ENCODE assay signal across 8 cellular contexts in the genomic region with DNA sequence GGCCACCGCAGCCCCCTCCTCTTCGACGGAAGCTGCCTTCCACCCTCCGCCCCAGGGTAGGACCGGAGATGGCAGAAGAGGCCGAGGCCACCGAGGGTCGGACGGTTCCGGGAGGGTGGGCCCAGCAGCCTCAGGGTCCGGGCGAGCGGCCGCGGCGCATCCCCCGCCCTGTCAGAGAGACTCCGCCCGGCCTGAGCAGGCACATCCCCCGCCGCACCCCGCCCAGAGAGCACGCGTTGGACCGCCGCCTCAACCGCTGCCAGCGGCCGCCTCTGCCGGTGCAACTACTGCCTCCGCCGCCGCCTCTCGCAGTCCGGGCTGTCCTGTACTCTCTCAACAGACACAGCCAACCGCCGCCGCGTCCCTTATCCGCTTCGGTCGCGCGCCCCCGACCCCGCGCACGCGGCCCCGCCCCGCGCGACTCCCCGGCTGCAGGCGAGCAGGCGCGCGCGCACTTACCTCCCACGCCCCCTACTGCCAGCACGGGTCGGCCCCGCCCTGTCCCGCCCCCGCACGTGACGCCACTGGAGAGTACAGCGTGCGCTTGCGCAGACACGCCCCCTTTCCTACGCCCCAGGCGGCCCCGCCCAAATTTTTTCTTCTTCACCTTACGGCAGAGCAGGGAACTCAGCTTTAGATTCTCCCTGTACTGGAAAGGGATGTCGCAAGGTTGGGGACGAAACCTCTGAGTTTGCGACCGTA. TPM values are rescaled to one million over a fixed set of nuclear protein-coding genes. Genes with fewer than 3 reads are reported as not detected.
A peak's percentile ranks its signal among the peaks of the same experiment; 100 is the strongest.
DNase-seq lines count a peak whose midpoint lies in the region; ATAC-seq lines count a peak whose summit lies in the region.

A gene with protein sequence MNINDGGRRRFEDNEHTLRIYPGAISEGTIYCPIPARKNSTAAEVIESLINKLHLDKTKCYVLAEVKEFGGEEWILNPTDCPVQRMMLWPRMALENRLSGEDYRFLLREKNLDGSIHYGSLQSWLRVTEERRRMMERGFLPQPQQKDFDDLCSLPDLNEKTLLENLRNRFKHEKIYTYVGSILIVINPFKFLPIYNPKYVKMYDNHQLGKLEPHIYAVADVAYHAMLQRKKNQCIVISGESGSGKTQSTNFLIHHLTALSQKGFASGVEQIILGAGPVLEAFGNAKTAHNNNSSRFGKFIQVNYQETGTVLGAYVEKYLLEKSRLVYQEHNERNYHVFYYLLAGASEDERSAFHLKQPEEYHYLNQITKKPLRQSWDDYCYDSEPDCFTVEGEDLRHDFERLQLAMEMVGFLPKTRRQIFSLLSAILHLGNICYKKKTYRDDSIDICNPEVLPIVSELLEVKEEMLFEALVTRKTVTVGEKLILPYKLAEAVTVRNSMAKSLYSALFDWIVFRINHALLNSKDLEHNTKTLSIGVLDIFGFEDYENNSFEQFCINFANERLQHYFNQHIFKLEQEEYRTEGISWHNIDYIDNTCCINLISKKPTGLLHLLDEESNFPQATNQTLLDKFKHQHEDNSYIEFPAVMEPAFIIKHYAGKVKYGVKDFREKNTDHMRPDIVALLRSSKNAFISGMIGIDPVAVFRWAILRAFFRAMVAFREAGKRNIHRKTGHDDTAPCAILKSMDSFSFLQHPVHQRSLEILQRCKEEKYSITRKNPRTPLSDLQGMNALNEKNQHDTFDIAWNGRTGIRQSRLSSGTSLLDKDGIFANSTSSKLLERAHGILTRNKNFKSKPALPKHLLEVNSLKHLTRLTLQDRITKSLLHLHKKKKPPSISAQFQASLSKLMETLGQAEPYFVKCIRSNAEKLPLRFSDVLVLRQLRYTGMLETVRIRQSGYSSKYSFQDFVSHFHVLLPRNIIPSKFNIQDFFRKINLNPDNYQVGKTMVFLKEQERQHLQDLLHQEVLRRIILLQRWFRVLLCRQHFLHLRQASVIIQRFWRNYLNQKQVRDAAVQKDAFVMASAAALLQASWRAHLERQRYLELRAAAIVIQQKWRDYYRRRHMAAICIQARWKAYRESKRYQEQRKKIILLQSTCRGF (N-terminal part only) (minus strand): TSS at position 453 of the 702 bp plus-strand sequence. CDS start 71,587 bp downstream, outside the sequence.

- peaks cover 0 to 43% (median 17%) of the 10 kb centered on the region in 11 experiments; a peak in 10 of 22 replicates for H4K20me1 ChIP-seq in BLaER1 treated with 17β-estradiol and CSF1 and Interleukin-3, amounts not matched to agents 10 nM and 100 nM

- no peaks in the 10 kb centered on the region for H3K36me3 ChIP-seq in BLaER1 treated with 17β-estradiol and CSF1 and Interleukin-3, amounts not matched to agents 10 nM and 100 nM

- peak; percentile 99 for DNase-seq in NCI-H82 (lab: John Stamatoyannopoulos, UW)
- DNase-seq in activated CD4-positive, alpha-beta T cell treated with anti-CD3 and anti-CD28 coated beads, Interleukin-2, amount 50 U/mL, for 48 hours: peak; percentile 98 to 99
- DNase-seq in dermis blood vessel endothelial cell: peak; percentile 98
- peak; percentile 98 for DNase-seq in left lobe of liver (ENCODE audit: low spot score)
- DNase-seq in stimulated activated CD4-positive, alpha-beta T cell treated with anti-CD3 and anti-CD28 coated beads, Interleukin-2, amount 100 ng/mL, for 24 hours: peak; percentile 99

- no peaks in the 10 kb centered on the region for H3K9me3 ChIP-seq in BLaER1 treated with 17β-estradiol and CSF1 and Interleukin-3, amounts not matched to agents 10 nM and 100 nM (replicated peaks in 1 of 11)

- H3K27me3 ChIP-seq in BLaER1 treated with 17β-estradiol and CSF1 and Interleukin-3, amounts not matched to agents 10 nM and 100 nM: no peaks in the 10 kb centered on the region

- H3K9ac ChIP-seq in BLaER1 treated with 17β-estradiol and CSF1 and Interleukin-3, amounts not matched to agents 10 nM and 100 nM: peak within 1 kb of the TSS; percentile 88 to 97 (median 93)

- peak within 1 kb of the TSS; percentile 82 to 98 (median 89) for H3K4me3 ChIP-seq in BLaER1 treated with 17β-estradiol and CSF1 and Interleukin-3, amounts not matched to agents 10 nM and 100 nM

- peaks cover 19 to 28% (median 23%) of the 10 kb centered on the region in 10 experiments for H3K4me1 ChIP-seq in BLaER1 treated with 17β-estradiol and CSF1 and Interleukin-3, amounts not matched to agents 10 nM and 100 nM

- ATAC-seq in GM19452 (IDR thresholded peaks at IDR 0.05; ENCODE audit: unreplicated experiment) (peak; percentile 62), HG03575 (IDR thresholded peaks at IDR 0.05; ENCODE audit: extremely low read depth, insufficient number of reproducible peaks, low FRiP score, unreplicated experiment) (peak; percentile 44), left lobe of liver (peak; percentile 86)

- peak within 1 kb of the TSS; percentile 83 to 98 (median 94) for H3K4me2 ChIP-seq in BLaER1 treated with 17β-estradiol and CSF1 and Interleukin-3, amounts not matched to agents 10 nM and 100 nM

- peak within 1 kb of the TSS; percentile 89 to 98 (median 95) for H3K27ac ChIP-seq in BLaER1 treated with 17β-estradiol and CSF1 and Interleukin-3, amounts not matched to agents 10 nM and 100 nM

RNA-seq across cellular contexts. Expression of the gene that starts here (rescaled TPM):
- total RNA-seq in dermis blood vessel endothelial cell: 33.2 and 44.9 TPM in 2 replicates
- total RNA-seq in left lobe of liver: 9.3 TPM

Comparison
In these comparisons a context has a peak if more than half of its experiments do, and no peak if none do; other contexts are left out.
1. Peak in every context shown above with its lines: DNase-seq, ATAC-seq, H3K4me3 ChIP-seq and H3K27ac ChIP-seq.